In genomic region chr9:114098021-114098659, GRCh38 we compare ENCODE assay signal across 8 cellular contexts. TPM values are rescaled to one million over a fixed set of nuclear protein-coding genes. Genes with fewer than 3 reads are reported as not detected.
A peak's percentile ranks its signal among the peaks of the same experiment; 100 is the strongest.
DNase-seq lines count a peak whose midpoint lies in the region; ATAC-seq, FAIRE-seq and TF ChIP-seq lines count a peak whose summit lies in the region.

No MANE protein-coding gene starts in this region.

- intact Hi-C loops in activated T-helper 2 cell treated with anti-CD3 and anti-CD28 coated beads, Interferon-gamma antibody, Interleukin-2, Interleukin-4, amounts not matched to agents 10 μg/mL and 5 μg/mL and 100 μg/mL, durations not matched to agents 14 hours and 24 hours and 36 hours (cut with micrococcal nuclease) = no loop called here

- peaks cover 27% of the 10 kb centered on the region for H3K4me1 ChIP-seq in A549
- peaks cover 4% of the 10 kb centered on the region for H3K4me1 ChIP-seq in keratinocyte (ENCODE audit: control insufficient read depth, extremely low read depth, insufficient read depth, low read length)

- ATAC-seq in A549 = peak; percentile 81 to 84
- no peak for ATAC-seq in HG03571 (IDR thresholded peaks at IDR 0.05; ENCODE audit: unreplicated experiment)

- H3K4me1 Mint-ChIP-seq in activated T-helper 2 cell treated with anti-CD3 and anti-CD28 coated beads, Interferon-gamma antibody, Interleukin-2, Interleukin-4, amounts not matched to agents 10 μg/mL and 5 μg/mL and 100 μg/mL, durations not matched to agents 14 hours and 24 hours and 36 hours (ENCODE audit: low read depth) = peaks cover 3% of the 10 kb centered on the region

- TF ChIP-seq POLR2A in A549 (IDR thresholded peaks at IDR 0.05; ENCODE audit: low read length) = no peak

- H3K9me3 Mint-ChIP-seq in activated T-helper 2 cell treated with anti-CD3 and anti-CD28 coated beads, Interferon-gamma antibody, Interleukin-2, Interleukin-4, amounts not matched to agents 10 μg/mL and 5 μg/mL and 100 μg/mL, durations not matched to agents 14 hours and 24 hours and 36 hours = no peaks in the 10 kb centered on the region

- WGBS in A549 (ENCODE audit: missing lambda C conversion rate) = 0% methylated on average over 1 of the region's 62 CpGs

- H3K36me3 ChIP-seq in keratinocyte (ENCODE audit: control insufficient read depth in 2 of 2, extremely low read depth in 1 of 2, insufficient read depth in 2 of 2, low read length in 2 of 2) = no peaks in the 10 kb centered on the region

- H2AFZ ChIP-seq in keratinocyte (ENCODE audit: control insufficient read depth, low read length) = peak overlapping the region; percentile 53

- H4K20me1 ChIP-seq in keratinocyte (ENCODE audit: control insufficient read depth, extremely low read depth, insufficient read depth, low read length) = no peaks in the 10 kb centered on the region

- dilution Hi-C loops in keratinocyte (cut with MboI; ENCODE audit: extremely low pct_ligation_motif_present, low sequenced_read_pairs) = no loop called here

- in situ Hi-C loops in astrocyte of the cerebellum (cut with HindIII; ENCODE audit: low sequenced_read_pairs) = loop anchor here (5.0 kb wide), 1 partner anchor 94 kb away; no protein-coding TSS in a partner anchor

- H3K27ac Mint-ChIP-seq in activated T-helper 2 cell treated with anti-CD3 and anti-CD28 coated beads, Interferon-gamma antibody, Interleukin-2, Interleukin-4, amounts not matched to agents 10 μg/mL and 5 μg/mL and 100 μg/mL, durations not matched to agents 14 hours and 24 hours and 36 hours = no peak overlapping the region

- no peak for TF ChIP-seq EP300 in A549 (IDR thresholded peaks at IDR 0.05)

- H3K27ac ChIP-seq in A549 (peak overlapping the region; percentile 71 to 91), keratinocyte (ENCODE audit: control insufficient read depth, insufficient read depth, low read length) (no peak overlapping the region)

- no peak for TF ChIP-seq CTCF in A549 (IDR thresholded peaks at IDR 0.05)
- TF ChIP-seq CTCF in astrocyte of the cerebellum (IDR thresholded peaks at IDR 0.05; ENCODE audit: low read depth, low read length, missing control alignments) = no peak
- TF ChIP-seq CTCF in keratinocyte (optimal IDR thresholded peaks at IDR 0.05 in 1 of 3, IDR thresholded peaks at IDR 0.05 in 1 of 3, conservative IDR thresholded peaks at IDR 0.05 in 1 of 3; ENCODE audit: extremely low read depth in 1 of 3, insufficient read depth in 2 of 3, low read length in 3 of 3) = no peak

- H3K27me3 ChIP-seq in keratinocyte (ENCODE audit: control insufficient read depth, extremely low read depth, insufficient read depth, low read length) = peaks cover 20% of the 10 kb centered on the region

- FAIRE-seq in A549 (lab: Jason Lieb, UNC) = no peak
- FAIRE-seq in keratinocyte (lab: Jason Lieb, UNC) = no peak

- H3K4me3 ChIP-seq in A549 = peak overlapping the region; percentile 84
- H3K4me3 ChIP-seq in astrocyte of the cerebellum (ENCODE audit: low read depth, low read length) = peak overlapping the region; percentile 38
- H3K4me3 ChIP-seq in keratinocyte (ENCODE audit: control insufficient read depth in 2 of 3, extremely low read depth in 1 of 3, insufficient read depth in 2 of 3, low read depth in 1 of 3, low read length in 3 of 3) = peak overlapping the region; percentile 49 to 60 (median 51)

- H3K9ac ChIP-seq in keratinocyte (ENCODE audit: control insufficient read depth, extremely low read depth, insufficient read depth, low read length) = peak overlapping the region; percentile 28

- CTCF ChIA-PET in A549 (lab: Yijun Ruan, JAX) = interaction anchor here (0.9 to 6.2 kb wide), 4 partner anchors 9 to 193 kb away, joined by 3 to 80 read pairs (median 32); no protein-coding TSS in a partner anchor

- H3K27me3 Mint-ChIP-seq in activated T-helper 2 cell treated with anti-CD3 and anti-CD28 coated beads, Interferon-gamma antibody, Interleukin-2, Interleukin-4, amounts not matched to agents 10 μg/mL and 5 μg/mL and 100 μg/mL, durations not matched to agents 14 hours and 24 hours and 36 hours (ENCODE audit: low read depth) = peaks cover 26% of the 10 kb centered on the region

- H3K4me3 Mint-ChIP-seq in activated T-helper 2 cell treated with anti-CD3 and anti-CD28 coated beads, Interferon-gamma antibody, Interleukin-2, Interleukin-4, amounts not matched to agents 10 μg/mL and 5 μg/mL and 100 μg/mL, durations not matched to agents 14 hours and 24 hours and 36 hours (ENCODE audit: low read depth) = no peak overlapping the region

- POLR2A ChIA-PET in A549 (lab: Yijun Ruan, JAX) = no interaction called here

- no peaks in the 10 kb centered on the region for H3K36me3 Mint-ChIP-seq in activated T-helper 2 cell treated with anti-CD3 and anti-CD28 coated beads, Interferon-gamma antibody, Interleukin-2, Interleukin-4, amounts not matched to agents 10 μg/mL and 5 μg/mL and 100 μg/mL, durations not matched to agents 14 hours and 24 hours and 36 hours (ENCODE audit: low read depth)

- peak; percentile 44 to 75 for DNase-seq in A549 (ENCODE audit: low read depth in 1 of 2, low spot score in 1 of 2)
- DNase-seq in HT-29 (ENCODE audit: low spot score) = peak; percentile 47
- DNase-seq in astrocyte of the cerebellum (ENCODE audit: low read depth) = no peak
- no peak for DNase-seq in keratinocyte (ENCODE audit: low read depth, low spot score)
- DNase-seq in stimulated activated CD8-positive, alpha-beta memory T cell treated with anti-CD3 and anti-CD28 coated beads, Interleukin-2, amount 100 ng/mL, for 48 hours (ENCODE audit: low read depth in 2 of 2) = peak; percentile 3 to 7
- DNase-seq in activated T-helper 2 cell treated with anti-CD3 and anti-CD28 coated beads, Interferon-gamma antibody, Interleukin-2, Interleukin-4, amounts not matched to agents 10 μg/mL and 5 μg/mL and 100 μg/mL, durations not matched to agents 14 hours and 24 hours and 36 hours (ENCODE audit: low spot score) = no peak
- DNase-seq in HCEC 1CT = no peak

- H3K9me1 ChIP-seq in keratinocyte (ENCODE audit: control insufficient read depth, extremely low read depth, insufficient read depth, low read length) = no peaks in the 10 kb centered on the region

- H3K79me2 ChIP-seq in keratinocyte (ENCODE audit: control insufficient read depth, insufficient read depth, low read length) = no peaks in the 10 kb centered on the region

- H3K9me3 ChIP-seq in A549 = peaks cover 23% of the 10 kb centered on the region
- peaks cover 3% of the 10 kb centered on the region for H3K9me3 ChIP-seq in keratinocyte (ENCODE audit: control insufficient read depth, low read depth, low read length)

- H3K4me2 ChIP-seq in A549 (peak overlapping the region; percentile 99), keratinocyte (ENCODE audit: control insufficient read depth, extremely low read depth, insufficient read depth, low read depth, low read length) (peak overlapping the region; percentile 64)

- no peak for TF ChIP-seq RAD21 in A549 (conservative IDR thresholded peaks at IDR 0.05 in 1 of 2, IDR thresholded peaks at IDR 0.05 in 1 of 2)

RNA-seq across cellular contexts. Expression of gene KIF12, which starts 1.0 kb away (rescaled TPM):
- 6.2 and 6.3 TPM in 2 replicates for polyA plus RNA-seq in A549 (2011; rRNA removed)
- polyA plus RNA-seq in A549 (2012; cell fraction: cytosol; rRNA removed) = 3.5 and 6.1 TPM in 2 replicates
- polyA plus RNA-seq in A549 (2012; cell fraction: nucleus; rRNA removed) = 17.1 and 24.5 TPM in 2 replicates
- 4.4 to 6.0 TPM (median 5.2 TPM) in 3 replicates for polyA plus RNA-seq in A549 (2017; fragmentation: RNase III; extraction: RNeasy Plus Mini Kit Qiagen cat#74134 plus additional on column Dnase treatment)
- polyA minus RNA-seq in A549 (2011; rRNA and poly(A)+ RNA removed) = 4.5 and 9.5 TPM in 2 replicates
- total RNA-seq in HT-29 (2014; rRNA removed; shearing (Covaris generic)) = 36.4 and 41.0 TPM in 2 replicates
- 1.3 to 2.3 TPM (median 1.5 TPM) in 3 replicates for polyA plus RNA-seq in keratinocyte
- 0.22 TPM for polyA plus RNA-seq in keratinocyte (2011; ENCODE audit: low read depth)
- polyA plus RNA-seq in keratinocyte (2011; cell fraction: cytosol; rRNA removed) = 0.83 and 1.1 TPM in 2 replicates
- 3.9 and 6.8 TPM in 2 replicates for polyA plus RNA-seq in keratinocyte (2011; cell fraction: nucleus; rRNA removed)
- 0.17 and 3.0 TPM in 2 replicates for polyA plus RNA-seq in keratinocyte (2012; ENCODE audit: low replicate concordance)
- 0.32 to 3.0 TPM (median 0.33 TPM) in 3 replicates for polyA minus RNA-seq in keratinocyte
- 2.1 TPM for polyA minus RNA-seq in keratinocyte (2011; cell fraction: cytosol; rRNA and poly(A)+ RNA removed)
- 2.3 and 2.4 TPM in 2 replicates for polyA minus RNA-seq in keratinocyte (2011; cell fraction: nucleus; rRNA and poly(A)+ RNA removed)
- total RNA-seq in activated T-helper 2 cell treated with anti-CD3 and anti-CD28 coated beads, Interferon-gamma antibody, Interleukin-2, Interleukin-4, amounts not matched to agents 10 μg/mL and 5 μg/mL and 100 μg/mL, durations not matched to agents 14 hours and 24 hours and 36 hours = not detected in 2 replicates

RNA-seq across cellular contexts. Expression of gene AMBP, which starts 20.0 kb away (rescaled TPM):
- polyA plus RNA-seq in A549 (2011; rRNA removed) = 9.4 and 9.9 TPM in 2 replicates
- 5.5 and 6.4 TPM in 2 replicates for polyA plus RNA-seq in A549 (2012; cell fraction: cytosol; rRNA removed)
- polyA plus RNA-seq in A549 (2012; cell fraction: nucleus; rRNA removed) = 9.1 and 9.3 TPM in 2 replicates
- polyA plus RNA-seq in A549 (2017; fragmentation: RNase III; extraction: RNeasy Plus Mini Kit Qiagen cat#74134 plus additional on column Dnase treatment) = 6.1 to 9.2 TPM (median 6.8 TPM) in 3 replicates
- polyA minus RNA-seq in A549 (2011; rRNA and poly(A)+ RNA removed) = 4.5 and 8.3 TPM in 2 replicates
- 3.0 and 4.4 TPM in 2 replicates for total RNA-seq in HT-29 (2014; rRNA removed; shearing (Covaris generic))
- polyA plus RNA-seq in keratinocyte = not detected in 3 replicates
- 0.34 TPM for polyA plus RNA-seq in keratinocyte (2011; ENCODE audit: low read depth)
- not detected in 2 replicates for polyA plus RNA-seq in keratinocyte (2011; cell fraction: cytosol; rRNA removed)
- polyA plus RNA-seq in keratinocyte (2011; cell fraction: nucleus; rRNA removed) = not detected in 2 replicates
- polyA plus RNA-seq in keratinocyte (2012; ENCODE audit: low replicate concordance) = 0.11 TPM in 1 of 2 replicates, not detected in the other
- not detected in 3 replicates for polyA minus RNA-seq in keratinocyte
- polyA minus RNA-seq in keratinocyte (2011; cell fraction: cytosol; rRNA and poly(A)+ RNA removed) = not detected
- not detected in 2 replicates for polyA minus RNA-seq in keratinocyte (2011; cell fraction: nucleus; rRNA and poly(A)+ RNA removed)
- not detected in 2 replicates for total RNA-seq in activated T-helper 2 cell treated with anti-CD3 and anti-CD28 coated beads, Interferon-gamma antibody, Interleukin-2, Interleukin-4, amounts not matched to agents 10 μg/mL and 5 μg/mL and 100 μg/mL, durations not matched to agents 14 hours and 24 hours and 36 hours

RNA-seq across cellular contexts. Expression of gene COL27A1, which starts 57.2 kb away (rescaled TPM):
- polyA plus RNA-seq in A549 (2011; rRNA removed) = 6.9 and 8.5 TPM in 2 replicates
- 12.6 and 14.4 TPM in 2 replicates for polyA plus RNA-seq in A549 (2012; cell fraction: cytosol; rRNA removed)
- 96.2 and 110 TPM in 2 replicates for polyA plus RNA-seq in A549 (2012; cell fraction: nucleus; rRNA removed)
- polyA plus RNA-seq in A549 (2017; fragmentation: RNase III; extraction: RNeasy Plus Mini Kit Qiagen cat#74134 plus additional on column Dnase treatment) = 20.6 to 21.0 TPM (median 20.7 TPM) in 3 replicates
- 11.6 and 14.9 TPM in 2 replicates for polyA minus RNA-seq in A549 (2011; rRNA and poly(A)+ RNA removed)
- total RNA-seq in HT-29 (2014; rRNA removed; shearing (Covaris generic)) = 14.5 and 17.6 TPM in 2 replicates
- 10.1 to 24.1 TPM (median 14.0 TPM) in 3 replicates for polyA plus RNA-seq in keratinocyte
- 4.0 TPM for polyA plus RNA-seq in keratinocyte (2011; ENCODE audit: low read depth)
- 3.2 and 6.3 TPM in 2 replicates for polyA plus RNA-seq in keratinocyte (2011; cell fraction: cytosol; rRNA removed)
- 74.7 and 104 TPM in 2 replicates for polyA plus RNA-seq in keratinocyte (2011; cell fraction: nucleus; rRNA removed)
- 7.7 and 9.2 TPM in 2 replicates for polyA plus RNA-seq in keratinocyte (2012; ENCODE audit: low replicate concordance)
- 21.0 to 31.0 TPM (median 23.4 TPM) in 3 replicates for polyA minus RNA-seq in keratinocyte
- 6.7 TPM for polyA minus RNA-seq in keratinocyte (2011; cell fraction: cytosol; rRNA and poly(A)+ RNA removed)
- 37.9 and 45.1 TPM in 2 replicates for polyA minus RNA-seq in keratinocyte (2011; cell fraction: nucleus; rRNA and poly(A)+ RNA removed)
- 3.7 and 4.1 TPM in 2 replicates for total RNA-seq in activated T-helper 2 cell treated with anti-CD3 and anti-CD28 coated beads, Interferon-gamma antibody, Interleukin-2, Interleukin-4, amounts not matched to agents 10 μg/mL and 5 μg/mL and 100 μg/mL, durations not matched to agents 14 hours and 24 hours and 36 hours

Comparison
In these comparisons a context has a peak if more than half of its experiments do, and no peak if none do; other contexts are left out.
1. DNase-seq: peak in A549 (2 of 2), HT-29 (single experiment) and stimulated activated CD8-positive, alpha-beta memory T cell treated with anti-CD3 and anti-CD28 coated beads, Interleukin-2, amount 100 ng/mL, for 48 hours (2 of 2); none in astrocyte of the cerebellum (single experiment), keratinocyte (single experiment), activated T-helper 2 cell treated with anti-CD3 and anti-CD28 coated beads, Interferon-gamma antibody, Interleukin-2, Interleukin-4, amounts not matched to agents 10 μg/mL and 5 μg/mL and 100 μg/mL, durations not matched to agents 14 hours and 24 hours and 36 hours (single experiment) and HCEC 1CT (single experiment).
2. RNA of gene KIF12, which starts 1.0 kb away (total RNA-seq): 36.4 to 41.0 TPM in HT-29; not detected in activated T-helper 2 cell treated with anti-CD3 and anti-CD28 coated beads, Interferon-gamma antibody, Interleukin-2, Interleukin-4, amounts not matched to agents 10 μg/mL and 5 μg/mL and 100 μg/mL, durations not matched to agents 14 hours and 24 hours and 36 hours; every median in the first group is over 10 times any median in the second.
3. Peak in every context shown above with its lines, with median percentiles within 50 percentile points of each other: H3K4me3 ChIP-seq.